Comparison of ENCODE assay signal across 1 cellular context in the genomic region with DNA sequence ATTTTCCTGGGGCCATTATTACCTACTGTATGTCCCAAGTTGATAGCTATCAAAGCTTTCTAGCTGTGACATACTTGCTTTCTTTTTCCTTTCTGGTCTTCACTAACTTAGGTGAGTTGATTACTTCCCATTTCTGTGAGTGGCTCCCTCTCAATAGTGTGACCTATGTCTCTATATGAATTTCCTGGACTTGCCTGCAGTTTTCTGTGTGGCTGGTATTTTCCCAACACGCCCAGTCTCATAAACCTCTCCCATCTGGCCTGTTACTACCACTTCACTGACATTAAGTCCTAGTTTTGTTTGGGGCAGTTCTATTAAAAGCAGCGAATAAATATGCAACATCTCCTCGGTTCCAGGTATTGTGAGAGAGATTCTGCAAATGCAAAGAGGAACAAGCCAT.
TF ChIP-seq lines count a peak whose summit lies in the region.

No MANE protein-coding gene starts in this region.

TF ChIP-seq in GM12878, 131 proteins besides CTCF, POLR2A, EP300 and RAD21 (continued from another document):
- no peak for TF ChIP-seq JUNB (IDR thresholded peaks at IDR 0.05)
- TF ChIP-seq RBBP5 (conservative IDR thresholded peaks at IDR 0.05) = no peak
- TF ChIP-seq SIN3A (IDR thresholded peaks at IDR 0.05; ENCODE audit: low read depth, low read length) = no peak
- TF ChIP-seq, protein P1, sequence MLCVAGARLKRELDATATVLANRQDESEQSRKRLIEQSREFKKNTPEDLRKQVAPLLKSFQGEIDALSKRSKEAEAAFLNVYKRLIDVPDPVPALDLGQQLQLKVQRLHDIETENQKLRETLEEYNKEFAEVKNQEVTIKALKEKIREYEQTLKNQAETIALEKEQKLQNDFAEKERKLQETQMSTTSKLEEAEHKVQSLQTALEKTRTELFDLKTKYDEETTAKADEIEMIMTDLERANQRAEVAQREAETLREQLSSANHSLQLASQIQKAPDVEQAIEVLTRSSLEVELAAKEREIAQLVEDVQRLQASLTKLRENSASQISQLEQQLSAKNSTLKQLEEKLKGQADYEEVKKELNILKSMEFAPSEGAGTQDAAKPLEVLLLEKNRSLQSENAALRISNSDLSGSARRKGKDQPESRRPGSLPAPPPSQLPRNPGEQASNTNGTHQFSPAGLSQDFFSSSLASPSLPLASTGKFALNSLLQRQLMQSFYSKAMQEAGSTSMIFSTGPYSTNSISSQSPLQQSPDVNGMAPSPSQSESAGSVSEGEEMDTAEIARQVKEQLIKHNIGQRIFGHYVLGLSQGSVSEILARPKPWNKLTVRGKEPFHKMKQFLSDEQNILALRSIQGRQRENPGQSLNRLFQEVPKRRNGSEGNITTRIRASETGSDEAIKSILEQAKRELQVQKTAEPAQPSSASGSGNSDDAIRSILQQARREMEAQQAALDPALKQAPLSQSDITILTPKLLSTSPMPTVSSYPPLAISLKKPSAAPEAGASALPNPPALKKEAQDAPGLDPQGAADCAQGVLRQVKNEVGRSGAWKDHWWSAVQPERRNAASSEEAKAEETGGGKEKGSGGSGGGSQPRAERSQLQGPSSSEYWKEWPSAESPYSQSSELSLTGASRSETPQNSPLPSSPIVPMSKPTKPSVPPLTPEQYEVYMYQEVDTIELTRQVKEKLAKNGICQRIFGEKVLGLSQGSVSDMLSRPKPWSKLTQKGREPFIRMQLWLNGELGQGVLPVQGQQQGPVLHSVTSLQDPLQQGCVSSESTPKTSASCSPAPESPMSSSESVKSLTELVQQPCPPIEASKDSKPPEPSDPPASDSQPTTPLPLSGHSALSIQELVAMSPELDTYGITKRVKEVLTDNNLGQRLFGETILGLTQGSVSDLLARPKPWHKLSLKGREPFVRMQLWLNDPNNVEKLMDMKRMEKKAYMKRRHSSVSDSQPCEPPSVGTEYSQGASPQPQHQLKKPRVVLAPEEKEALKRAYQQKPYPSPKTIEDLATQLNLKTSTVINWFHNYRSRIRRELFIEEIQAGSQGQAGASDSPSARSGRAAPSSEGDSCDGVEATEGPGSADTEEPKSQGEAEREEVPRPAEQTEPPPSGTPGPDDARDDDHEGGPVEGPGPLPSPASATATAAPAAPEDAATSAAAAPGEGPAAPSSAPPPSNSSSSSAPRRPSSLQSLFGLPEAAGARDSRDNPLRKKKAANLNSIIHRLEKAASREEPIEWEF (IDR thresholded peaks at IDR 0.05; ENCODE audit: insufficient replicate concordance, low read depth, low read length) = no peak
- no peak for TF ChIP-seq BMI1 (IDR thresholded peaks at IDR 0.05; ENCODE audit: borderline replicate concordance)
- TF ChIP-seq YY1 (IDR thresholded peaks at IDR 0.05; ENCODE audit: low read depth, low read length) = no peak
